Comparison of ENCODE assay signal across 11 cellular contexts in genomic region chr7:158710651-158711102, GRCh38. TPM values are rescaled to one million over a fixed set of nuclear protein-coding genes. Genes with fewer than 3 reads are reported as not detected.
DNase-seq lines count a peak whose midpoint lies in the region; ATAC-seq, FAIRE-seq and TF ChIP-seq lines count a peak whose summit lies in the region.
"Had no signal": no experiment of that assay in that cellular context is flagged by ENCODE, and none has a peak within 500 bp of the region (broad histone marks: within the 10 kb centered on the region; RNA-seq: fewer than 3 reads in every experiment).

No MANE protein-coding gene starts in this region.

- DNase-seq in A172 (ENCODE audit: low spot score), result peak; percentile 94
- DNase-seq in GM13976 (ENCODE audit: low spot score), result peak; percentile 58
- peak; percentile 86 for DNase-seq in NOMO-1 treated with dmso at 0.1 percent for 144 hours (lab: John Stamatoyannopoulos, UW; ENCODE audit: unreplicated experiment)
- peak; percentile 36 for DNase-seq in epithelial cell of prostate (ENCODE audit: low read depth, low spot score)
- no peak for DNase-seq in COLO829 (ENCODE audit: low spot score)
- no peak for DNase-seq in activated CD8-positive, alpha-beta memory T cell treated with anti-CD3 and anti-CD28 coated beads for 24 hours
- no peak for DNase-seq in HTR-8/SVneo (ENCODE audit: insufficient read length, low spot score)
- DNase-seq: activated B cell treated with CpG ODN at 0.5 μM for 24 hours, NCI-H146 had no signal

- peak overlapping the region; percentile 37 for H3K27ac ChIP-seq in epithelial cell of prostate

- TF ChIP-seq CTCF in GM13976 (IDR thresholded peaks at IDR 0.05; ENCODE audit: borderline replicate concordance, control extremely low read depth, extremely low read depth, insufficient read depth, missing control alignments), result no peak

- ATAC-seq in GM18502 (IDR thresholded peaks at IDR 0.05; ENCODE audit: poor library complexity, unreplicated experiment), result no peak
- ATAC-seq: HCT116 had no signal

- in situ Hi-C loops in GM13976 (cut with MboI; ENCODE audit: low sequenced_read_pairs, unreplicated experiment), result no loop called here

- FAIRE-seq in HTR-8/SVneo (lab: Jason Lieb, UNC), result no peak

RNA-seq across cellular contexts. Expression of gene NCAPG2, which starts 6.1 kb away (rescaled TPM):
- total RNA-seq in A172 (2014; rRNA removed; shearing (Covaris generic)), result 34.2 and 41.4 TPM in 2 replicates

Comparison
In these comparisons a context has a peak if more than half of its experiments do, and no peak if none do; other contexts are left out.
1. DNase-seq: peak in A172 (single experiment), GM13976 (single experiment), NOMO-1 treated with dmso at 0.1 percent for 144 hours (single experiment) and epithelial cell of prostate (single experiment); none in COLO829 (single experiment), activated CD8-positive, alpha-beta memory T cell treated with anti-CD3 and anti-CD28 coated beads for 24 hours (single experiment) and HTR-8/SVneo (single experiment).